10 cellular contexts compared by ENCODE assay signal in genomic region chr2:7430869-7431641, GRCh38.
DNase-seq lines count a peak whose midpoint lies in the region; ATAC-seq, FAIRE-seq and TF ChIP-seq lines count a peak whose summit lies in the region.
"Had no signal": no experiment of that assay in that cellular context is flagged by ENCODE, and none has a peak within 500 bp of the region (broad histone marks: within the 10 kb centered on the region; RNA-seq: fewer than 3 reads in every experiment).

No MANE protein-coding gene starts in this region.

- H4K20me1 ChIP-seq in OCI-LY1 (ENCODE audit: insufficient read depth, low read length), result no peaks in the 10 kb centered on the region

- TF ChIP-seq EP300 in A549 (IDR thresholded peaks at IDR 0.05) (no peak), stomach (IDR thresholded peaks at IDR 0.05) (no peak)

- no peaks in the 10 kb centered on the region for H3K4me1 ChIP-seq in A549
- peaks cover 3% of the 10 kb centered on the region for H3K4me1 ChIP-seq in OCI-LY1 (ENCODE audit: insufficient read depth, low read length, severe bottlenecking)
- peaks cover 11% of the 10 kb centered on the region for H3K4me1 ChIP-seq in mesodermal cell (ENCODE audit: control insufficient read depth, insufficient read depth, low read length, poor library complexity, severe bottlenecking)
- H3K4me1 ChIP-seq in stomach, result peaks cover 4 to 14% (median 10%) of the 10 kb centered on the region in 4 donors

- intact Hi-C loops in stomach (cut with DNase I; ENCODE audit: low total_unique reads), result no loop called here

- H3K79me2 ChIP-seq in OCI-LY1 (ENCODE audit: insufficient read depth, low read length), result no peaks in the 10 kb centered on the region

- peaks cover 19% of the 10 kb centered on the region for H3K9me3 ChIP-seq in A549
- no peaks in the 10 kb centered on the region for H3K9me3 ChIP-seq in OCI-LY1 (ENCODE audit: low read length)
- no peaks in the 10 kb centered on the region for H3K9me3 ChIP-seq in mesodermal cell (ENCODE audit: control insufficient read depth, low read length)
- H3K9me3 ChIP-seq in stomach, result peaks cover 0 to 12% (median 6%) of the 10 kb centered on the region in 4 donors

- TF ChIP-seq POLR2A in A549 (IDR thresholded peaks at IDR 0.05; ENCODE audit: low read length) (no peak), stomach (IDR thresholded peaks at IDR 0.05) (no peak), GM18505 (IDR thresholded peaks at IDR 0.05; ENCODE audit: borderline replicate concordance, extremely low read depth, insufficient read depth, insufficient read length) (no peak)

- no peak overlapping the region for H3K9ac ChIP-seq in OCI-LY1 (ENCODE audit: low read length)

- no peaks in the 10 kb centered on the region for H3K9me2 ChIP-seq in OCI-LY1 (ENCODE audit: low read depth, low read length)

- no peak for TF ChIP-seq CTCF in A549 (IDR thresholded peaks at IDR 0.05)
- no peak for TF ChIP-seq CTCF in OCI-LY1 (IDR thresholded peaks at IDR 0.05; ENCODE audit: low read length)
- no peak for TF ChIP-seq CTCF in coronary artery (IDR thresholded peaks at IDR 0.05)
- TF ChIP-seq CTCF in stomach (IDR thresholded peaks at IDR 0.05), result no peak

- POLR2A ChIA-PET in A549 (lab: Yijun Ruan, JAX), result no interaction called here

- H3K4me3 ChIP-seq in A549 (peak overlapping the region; percentile 23; the same call in 1 of the 3 replicates), OCI-LY1 (ENCODE audit: low read depth, low read length, poor library complexity, severe bottlenecking) (peak overlapping the region; percentile 37), coronary artery (peak overlapping the region; percentile 58), mesodermal cell (ENCODE audit: extremely low read depth, insufficient read depth, low read length, poor library complexity, severe bottlenecking) (peak overlapping the region; percentile 33), stomach (peak overlapping the region; percentile 18 to 48 (median 44))
- H3K4me3 ChIP-seq: SK-N-MC had no signal

- CTCF ChIA-PET in A549 (lab: Yijun Ruan, JAX), result no interaction called here

- peaks cover 4% of the 10 kb centered on the region; the same call in 1 of the 2 replicates for H3K27me3 ChIP-seq in OCI-LY1 (ENCODE audit: insufficient read depth, low read length)
- peaks cover 0 to 45% (median 21%) of the 10 kb centered on the region in 3 donors for H3K27me3 ChIP-seq in stomach

- no peak for TF ChIP-seq RAD21 in A549 (conservative IDR thresholded peaks at IDR 0.05 in 1 of 2, IDR thresholded peaks at IDR 0.05 in 1 of 2)

- ATAC-seq in A549, result peak in 1 of 2 experiments; percentile 35; a peak in 2 of 6 replicates
- ATAC-seq in GM21528 (IDR thresholded peaks at IDR 0.05; ENCODE audit: low FRiP score, unreplicated experiment), result peak; percentile 57
- no peak for ATAC-seq in GM18505 (IDR thresholded peaks at IDR 0.05; ENCODE audit: unreplicated experiment)

- 38% methylated on average over 27 of the region's 56 CpGs for WGBS in A549 (ENCODE audit: missing lambda C conversion rate)
- 7 to 9% methylated on average over 46 to 49 of the region's 56 CpGs for WGBS in mesodermal cell (ENCODE audit: insufficient coverage in 2 of 2), 2 experiments
- 3 to 15% (median 4%) methylated on average over 16 to 56 of the region's 56 CpGs for WGBS in stomach, 5 donors

- DNase-seq in A549 (ENCODE audit: low read depth in 1 of 2, low spot score in 1 of 2) (no peak), coronary artery (ENCODE audit: low spot score) (no peak), stomach (peak; percentile 36), NCI-H446 treated with DMSO at 0.1 percent for 48 hours (lab: John Stamatoyannopoulos, UW) (no peak)
- DNase-seq: CD4-positive, CD25-positive, alpha-beta regulatory T cell had no signal

- no peak overlapping the region for H2AFZ ChIP-seq in OCI-LY1 (ENCODE audit: low read length)

- no peaks in the 10 kb centered on the region for H3K36me3 ChIP-seq in OCI-LY1 (ENCODE audit: insufficient read depth, low read length)
- H3K36me3 ChIP-seq in mesodermal cell (ENCODE audit: control insufficient read depth, insufficient read depth, low read length), result no peaks in the 10 kb centered on the region
- H3K36me3 ChIP-seq in stomach, result no peaks in the 10 kb centered on the region

- H3K4me2 ChIP-seq in A549, result peak overlapping the region; percentile 52
- peak overlapping the region; percentile 46; the same call in 1 of the 2 replicates for H3K4me2 ChIP-seq in OCI-LY1 (ENCODE audit: low read length)

- no peaks in the 10 kb centered on the region for H3F3A ChIP-seq in OCI-LY1 (ENCODE audit: insufficient read depth, low read length)

- H3K27ac ChIP-seq in A549 (no peak overlapping the region), OCI-LY1 (ENCODE audit: low read depth, low read length, poor library complexity, severe bottlenecking) (no peak overlapping the region), coronary artery (no peak overlapping the region), mesodermal cell (ENCODE audit: low read depth, low read length, severe bottlenecking) (peak overlapping the region; percentile 66), stomach (peak overlapping the region in 4 of 5 donors; percentile 21 to 55 (median 43))
- H3K27ac ChIP-seq: SK-N-MC had no signal

- FAIRE-seq in A549 (lab: Jason Lieb, UNC), result no peak

TF ChIP-seq in A549, 52 proteins besides CTCF, POLR2A, EP300 and RAD21:
- TF ChIP-seq CEBPB (IDR thresholded peaks at IDR 0.05), result no peak
- no peak for TF ChIP-seq ZC3H11A (IDR thresholded peaks at IDR 0.05)
- no peak for TF ChIP-seq MYC (IDR thresholded peaks at IDR 0.05; ENCODE audit: borderline replicate concordance, low read length)
- TF ChIP-seq SMC3 (IDR thresholded peaks at IDR 0.05), result no peak
- TF ChIP-seq NFE2L2 (conservative IDR thresholded peaks at IDR 0.05; ENCODE audit: low read length), result no peak
- no peak for TF ChIP-seq MAX (IDR thresholded peaks at IDR 0.05)
- no peak for TF ChIP-seq MAZ (IDR thresholded peaks at IDR 0.05; ENCODE audit: borderline replicate concordance, low read depth, low read length)
- TF ChIP-seq HOXB13 (CRISPR knock-in tag; IDR thresholded peaks at IDR 0.05; ENCODE audit: low read depth), result no peak
- TF ChIP-seq POLR2AphosphoS2 (conservative IDR thresholded peaks at IDR 0.05; ENCODE audit: low read length), result no peak
- no peak for TF ChIP-seq CBX2 (IDR thresholded peaks at IDR 0.05; ENCODE audit: borderline replicate concordance, low read depth)
- TF ChIP-seq SREBF2 (IDR thresholded peaks at IDR 0.05), result no peak

Comparison
In these comparisons a context has a peak if more than half of its experiments do, and no peak if none do; other contexts are left out.
1. H3K27ac ChIP-seq: peak in mesodermal cell (single experiment) and stomach (4 of 5); none in A549 (0 of 2), OCI-LY1 (single experiment) and coronary artery (0 of 2).
2. Peak in every context shown above with its lines, with median percentiles within 50 percentile points of each other: H3K4me3 ChIP-seq.